In the genomic region with DNA sequence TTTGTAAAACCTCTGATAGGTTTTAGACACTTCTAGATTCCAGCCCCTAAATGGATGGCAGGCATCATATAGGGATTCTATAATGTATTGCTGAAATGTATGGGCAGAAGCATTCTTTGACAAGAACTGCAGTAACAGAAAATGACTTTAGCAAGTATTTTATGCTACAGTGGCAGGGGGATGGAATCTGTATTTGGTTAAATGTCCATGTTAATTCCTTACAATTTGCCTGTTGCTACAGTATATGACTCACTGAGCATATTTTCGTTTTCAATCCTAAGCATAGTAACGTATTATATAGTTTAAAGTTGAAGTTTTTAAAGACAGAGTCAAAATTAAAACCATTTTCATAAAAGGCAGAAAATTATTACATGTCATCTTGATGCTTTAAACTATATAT, we compare ENCODE assay signal across 20 cellular contexts.
A peak's percentile ranks its signal among the peaks of the same experiment; 100 is the strongest.
DNase-seq lines count a peak whose midpoint lies in the region; ATAC-seq and TF ChIP-seq lines count a peak whose summit lies in the region.
"Had no signal": no experiment of that assay in that cellular context is flagged by ENCODE, and none has a peak within 500 bp of the region (broad histone marks: within the 10 kb centered on the region; RNA-seq: fewer than 3 reads in every experiment).

No MANE protein-coding gene starts in this region.

- TF ChIP-seq POLR2A in prostate gland (IDR thresholded peaks at IDR 0.05) = no peak

- POLR2A ChIA-PET in CD8-positive, alpha-beta memory T cell (lab: Charles Lee) = no interaction called here

- TF ChIP-seq CTCF in HFFc6 (IDR thresholded peaks at IDR 0.05) = no peak
- no peak for TF ChIP-seq CTCF in prostate gland (IDR thresholded peaks at IDR 0.05)

- intact Hi-C loops in prostate gland (cut with DNase I) = loop anchor here (10.0 kb wide), 2 partner anchors 149 to 229 kb away; partner anchors contain the start of gene MEX3B

- H3K27me3 Mint-ChIP-seq in HFFc6 (ENCODE audit: insufficient read depth) = no peaks in the 10 kb centered on the region; the same call in 1 of the 2 replicates
- peaks cover 2 to 11% of the 10 kb centered on the region in 2 donors for H3K27me3 Mint-ChIP-seq in CD8-positive, alpha-beta memory T cell

- no peaks in the 10 kb centered on the region for H3K9me3 Mint-ChIP-seq in HFFc6
- no peaks in the 10 kb centered on the region for H3K9me3 Mint-ChIP-seq in CD8-positive, alpha-beta memory T cell
- H3K9me3 Mint-ChIP-seq: CD4-positive, alpha-beta T cell had no signal

- H3K9ac ChIP-seq in adipocyte (ENCODE audit: low read length) = no peak overlapping the region
- H3K9ac ChIP-seq: BLaER1 treated with 17β-estradiol and CSF1 and Interleukin-3, amounts not matched to agents 10 nM and 100 nM had no signal

- H3K27ac ChIP-seq in CD8-positive, alpha-beta memory T cell (ENCODE audit: low read depth, low read length) = no peak overlapping the region
- H3K27ac ChIP-seq in prostate gland = no peak overlapping the region
- H3K27ac ChIP-seq: A549; BLaER1 treated with 17β-estradiol and CSF1 and Interleukin-3, amounts not matched to agents 10 nM and 100 nM had no signal

- no peak for ATAC-seq in HG02642 (IDR thresholded peaks at IDR 0.05; ENCODE audit: poor library complexity, unreplicated experiment)
- ATAC-seq: A549 had no signal

- peaks cover 42% of the 10 kb centered on the region for H3K4me1 Mint-ChIP-seq in HFFc6 (ENCODE audit: low read depth)
- H3K4me1 Mint-ChIP-seq in CD8-positive, alpha-beta memory T cell = no peaks in the 10 kb centered on the region
- H3K4me1 Mint-ChIP-seq: CD14-positive monocyte had no signal

- 0 out of 2 replicates have a peak overlapping the region, but pooled peaks have one; percentile 18 for H3K27ac Mint-ChIP-seq in HFFc6
- no peak overlapping the region for H3K27ac Mint-ChIP-seq in CD8-positive, alpha-beta memory T cell
- H3K27ac Mint-ChIP-seq: CD14-positive monocyte; CD4-positive, alpha-beta T cell had no signal

- H3K4me1 ChIP-seq in adipocyte (ENCODE audit: control insufficient read depth, insufficient read depth, low read length) (no peaks in the 10 kb centered on the region), prostate gland (replicated peaks) (peaks cover 5% of the 10 kb centered on the region)
- no peaks in the 10 kb centered on the region for H3K4me1 ChIP-seq in CD8-positive, alpha-beta memory T cell (ENCODE audit: insufficient read depth, low read length)
- H3K4me1 ChIP-seq: A549; BLaER1 treated with 17β-estradiol and CSF1 and Interleukin-3, amounts not matched to agents 10 nM and 100 nM; HAP-1 had no signal

- no peaks in the 10 kb centered on the region for H3K36me3 Mint-ChIP-seq in HFFc6 (ENCODE audit: low read depth)
- no peaks in the 10 kb centered on the region for H3K36me3 Mint-ChIP-seq in CD8-positive, alpha-beta memory T cell
- H3K36me3 Mint-ChIP-seq: CD14-positive monocyte had no signal

- WGBS in prostate gland = 92% methylated on average over 2 of the region's 2 CpGs

- no peak overlapping the region; the same call in 1 of the 2 replicates for H3K4me3 Mint-ChIP-seq in HFFc6
- no peak overlapping the region for H3K4me3 Mint-ChIP-seq in CD8-positive, alpha-beta memory T cell
- H3K4me3 Mint-ChIP-seq: CD14-positive monocyte; CD4-positive, alpha-beta T cell had no signal

- H3K27me3 ChIP-seq in adipocyte (replicated peaks; ENCODE audit: control insufficient read depth, insufficient read depth, low read length) (peaks cover 2% of the 10 kb centered on the region), prostate gland (replicated peaks; ENCODE audit: insufficient read depth) (no peaks in the 10 kb centered on the region)
- no peaks in the 10 kb centered on the region for H3K27me3 ChIP-seq in CD8-positive, alpha-beta memory T cell (ENCODE audit: insufficient read depth, low read length, poor library complexity, severe bottlenecking)
- H3K27me3 ChIP-seq: BE2C; BLaER1 treated with 17β-estradiol and CSF1 and Interleukin-3, amounts not matched to agents 10 nM and 100 nM had no signal

- H3K36me3 ChIP-seq in adipocyte (ENCODE audit: control insufficient read depth, insufficient read depth, low read length, severe bottlenecking) (no peaks in the 10 kb centered on the region), prostate gland (no peaks in the 10 kb centered on the region)
- H3K36me3 ChIP-seq in CD8-positive, alpha-beta memory T cell (ENCODE audit: insufficient read depth, low read length) = no peaks in the 10 kb centered on the region
- H3K36me3 ChIP-seq: BE2C; BLaER1 treated with 17β-estradiol and CSF1 and Interleukin-3, amounts not matched to agents 10 nM and 100 nM; HAP-1 had no signal

- DNase-seq in EH (ENCODE audit: low read depth) = peak; percentile 44
- DNase-seq in HFFc6 = no peak
- DNase-seq in adipocyte (ENCODE audit: low read depth) = peak; percentile 76
- DNase-seq in CD8-positive, alpha-beta memory T cell = no peak
- DNase-seq in prostate gland (ENCODE audit: low spot score) = no peak
- DNase-seq: 8988T; ACHN; AML-193; BE2C; Calu3; CD4-positive, alpha-beta T cell; COR-L47; DMS53; DMS79 treated with DMSO at 0.1 percent for 48 hours; GOT3 had no signal

- H3K4me3 ChIP-seq in adipocyte (ENCODE audit: low read length) (no peak overlapping the region), prostate gland (no peak overlapping the region)
- no peak overlapping the region for H3K4me3 ChIP-seq in CD8-positive, alpha-beta memory T cell (ENCODE audit: low read length)
- H3K4me3 ChIP-seq: A549; BLaER1 treated with 17β-estradiol and CSF1 and Interleukin-3, amounts not matched to agents 10 nM and 100 nM; HAP-1 had no signal

- CTCF ChIA-PET in CD8-positive, alpha-beta memory T cell (lab: Charles Lee) = no interaction called here

- H3K9me3 ChIP-seq in adipocyte (ENCODE audit: control insufficient read depth, low read length) (no peaks in the 10 kb centered on the region), prostate gland (no peaks in the 10 kb centered on the region)
- H3K9me3 ChIP-seq in CD8-positive, alpha-beta memory T cell (ENCODE audit: low read length) = no peaks in the 10 kb centered on the region
- H3K9me3 ChIP-seq: A549; BE2C; BLaER1 treated with 17β-estradiol and CSF1 and Interleukin-3, amounts not matched to agents 10 nM and 100 nM; HAP-1 had no signal

Comparison
In these comparisons a context has a peak if more than half of its experiments do, and no peak if none do; other contexts are left out.
1. DNase-seq: peak in EH (single experiment) and adipocyte (single experiment); none in HFFc6 (single experiment), CD8-positive, alpha-beta memory T cell (0 of 5) and prostate gland (single experiment).